Comparison of ENCODE assay signal across 8 cellular contexts in genomic region chr1:66247415-66248208, GRCh38.
DNase-seq lines count a peak whose midpoint lies in the region; ATAC-seq and TF ChIP-seq lines count a peak whose summit lies in the region.

No MANE protein-coding gene starts in this region.

- peak overlapping the region in 4 of 8 donors; percentile 3 to 63 (median 41) for H3K27ac ChIP-seq in spleen

- no peaks in the 10 kb centered on the region for H3K27me3 Mint-ChIP-seq in T-helper 2 cell treated with Interferon-gamma antibody and Interleukin-4, amounts not matched to agents 5 μg/mL and 100 μg/mL, for 36 hours (ENCODE audit: low read depth)
- no peaks in the 10 kb centered on the region for H3K27me3 Mint-ChIP-seq in chondrocyte (ENCODE audit: low read depth)

- no peaks in the 10 kb centered on the region for H3K9me3 ChIP-seq in spleen

- H3K36me3 Mint-ChIP-seq in T-helper 2 cell treated with Interferon-gamma antibody and Interleukin-4, amounts not matched to agents 5 μg/mL and 100 μg/mL, for 36 hours (ENCODE audit: low read depth): no peaks in the 10 kb centered on the region
- no peaks in the 10 kb centered on the region for H3K36me3 Mint-ChIP-seq in chondrocyte (ENCODE audit: low read depth)

- H3K4me3 Mint-ChIP-seq in T-helper 2 cell treated with Interferon-gamma antibody and Interleukin-4, amounts not matched to agents 5 μg/mL and 100 μg/mL, for 36 hours: peak overlapping the region; percentile 73
- no peak overlapping the region for H3K4me3 Mint-ChIP-seq in chondrocyte (ENCODE audit: unreplicated experiment)

- H3K27ac Mint-ChIP-seq in T-helper 2 cell treated with Interferon-gamma antibody and Interleukin-4, amounts not matched to agents 5 μg/mL and 100 μg/mL, for 36 hours: peak overlapping the region; percentile 82
- H3K27ac Mint-ChIP-seq in chondrocyte (ENCODE audit: unreplicated experiment): no peak overlapping the region

- 77 to 82% (median 78%) methylated on average over 11 of the region's 11 CpGs for WGBS in spleen, 5 donors

- ATAC-seq in GM18520 (IDR thresholded peaks at IDR 0.05; ENCODE audit: unreplicated experiment) (peak; percentile 77), HG02571 (IDR thresholded peaks at IDR 0.05; ENCODE audit: unreplicated experiment) (peak; percentile 75)

- H3K36me3 ChIP-seq in spleen: no peaks in the 10 kb centered on the region

- peak overlapping the region in 1 of 8 donors; percentile 51 for H3K4me3 ChIP-seq in spleen

- no peak for TF ChIP-seq CTCF in spleen (IDR thresholded peaks at IDR 0.05 in 8 of 11, conservative IDR thresholded peaks at IDR 0.05 in 3 of 11)
- TF ChIP-seq CTCF in chondrocyte (IDR thresholded peaks at IDR 0.05): no peak

- no peak for TF ChIP-seq POLR2A in spleen (IDR thresholded peaks at IDR 0.05)

- DNase-seq in T-helper 2 cell treated with Interferon-gamma antibody and Interleukin-4, amounts not matched to agents 5 μg/mL and 100 μg/mL, for 36 hours (ENCODE audit: low spot score): peak; percentile 52
- peak; percentile 75 for DNase-seq in spleen
- no peak for DNase-seq in GM03348 (ENCODE audit: low spot score)
- DNase-seq in activated CD8-positive, alpha-beta memory T cell treated with anti-CD3 and anti-CD28 coated beads, Interleukin-2, amount 50 U/mL, for 4 hours: no peak
- DNase-seq in chondrocyte (ENCODE audit: low spot score): no peak
- DNase-seq in SIG-M5 (lab: John Stamatoyannopoulos, UW): no peak

- H3K4me1 ChIP-seq in spleen: peaks cover 0 to 48% (median 6%) of the 10 kb centered on the region in 6 donors

- H3K4me1 Mint-ChIP-seq in T-helper 2 cell treated with Interferon-gamma antibody and Interleukin-4, amounts not matched to agents 5 μg/mL and 100 μg/mL, for 36 hours (ENCODE audit: low read depth): peaks cover 42% of the 10 kb centered on the region
- peaks cover 22% of the 10 kb centered on the region for H3K4me1 Mint-ChIP-seq in chondrocyte (ENCODE audit: low read depth)

- intact Hi-C loops in spleen (cut with DNase I; ENCODE audit: low total_unique reads): no loop called here

- H3K9me3 Mint-ChIP-seq in T-helper 2 cell treated with Interferon-gamma antibody and Interleukin-4, amounts not matched to agents 5 μg/mL and 100 μg/mL, for 36 hours: no peaks in the 10 kb centered on the region
- H3K9me3 Mint-ChIP-seq in chondrocyte (ENCODE audit: low read depth): no peaks in the 10 kb centered on the region

- no peaks in the 10 kb centered on the region for H3K27me3 ChIP-seq in spleen (replicated peaks in 1 of 7)

Comparison
In these comparisons a context has a peak if more than half of its experiments do, and no peak if none do; other contexts are left out.
1. DNase-seq: peak in T-helper 2 cell treated with Interferon-gamma antibody and Interleukin-4, amounts not matched to agents 5 μg/mL and 100 μg/mL, for 36 hours (single experiment) and spleen (single experiment); none in GM03348 (single experiment), activated CD8-positive, alpha-beta memory T cell treated with anti-CD3 and anti-CD28 coated beads, Interleukin-2, amount 50 U/mL, for 4 hours (single experiment), chondrocyte (single experiment) and SIG-M5 (single experiment).